9 cellular contexts compared by ENCODE assay signal in the genomic region with DNA sequence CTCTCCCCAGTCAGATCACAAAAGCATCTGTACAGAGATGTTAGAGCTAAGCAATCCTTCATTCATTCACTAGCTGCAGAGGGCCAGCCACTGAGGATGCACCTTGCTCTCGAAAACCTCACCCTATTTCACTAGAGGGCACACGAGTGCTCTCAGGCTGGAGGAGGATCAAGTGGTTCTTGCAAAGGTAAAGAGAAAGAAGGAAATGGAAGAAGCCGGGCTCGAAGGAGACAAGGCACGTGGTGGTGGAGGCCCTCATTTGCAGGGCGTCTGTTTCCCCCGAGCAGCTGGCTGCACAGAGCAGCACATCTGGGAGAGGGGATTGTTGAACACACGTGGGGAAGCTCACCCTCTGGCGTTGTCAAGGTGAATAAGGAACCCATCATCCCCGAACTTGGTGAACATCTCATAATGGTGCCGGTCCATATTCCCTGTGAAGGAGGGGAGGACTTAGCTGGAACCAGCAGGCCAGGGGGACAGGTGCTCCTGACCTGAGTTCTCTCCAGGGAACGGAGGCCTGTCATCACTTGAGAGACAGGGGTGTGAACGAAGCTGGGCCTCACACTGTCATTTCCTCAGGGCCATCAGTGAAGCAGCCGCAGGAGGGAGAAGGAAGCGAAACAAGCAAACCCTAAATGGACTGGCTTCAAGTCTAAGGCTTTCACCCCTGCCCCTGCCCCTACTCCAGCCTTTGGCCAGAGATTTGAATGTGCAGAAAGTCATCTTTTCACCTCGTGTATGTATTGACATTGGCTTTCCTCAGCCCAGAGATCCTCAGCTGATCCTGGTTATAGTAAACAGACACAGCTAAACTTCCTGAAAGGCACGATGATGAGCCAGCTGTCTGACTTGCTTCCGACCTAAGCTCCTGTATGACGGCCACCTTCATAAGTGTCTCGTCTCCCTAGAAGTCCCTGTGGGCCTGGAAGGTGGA. TPM values are rescaled to one million over a fixed set of nuclear protein-coding genes. Genes with fewer than 3 reads are reported as not detected.
A peak's percentile ranks its signal among the peaks of the same experiment; 100 is the strongest.
DNase-seq lines count a peak whose midpoint lies in the region; ATAC-seq and TF ChIP-seq lines count a peak whose summit lies in the region.
"Had no signal": no experiment of that assay in that cellular context is flagged by ENCODE, and none has a peak within 500 bp of the region (broad histone marks: within the 10 kb centered on the region; RNA-seq: fewer than 3 reads in every experiment).

No MANE protein-coding gene starts in this region.

- peak; percentile 82 for DNase-seq in NOMO-1 treated with DMSO at 0.1 percent for 48 hours (lab: John Stamatoyannopoulos, UW; ENCODE audit: unreplicated experiment)
- DNase-seq in Right ventricle myocardium superior: no peak
- DNase-seq in smooth muscle cell (lab: John Stamatoyannopoulos, UW; ENCODE audit: unreplicated experiment): no peak
- no peak for DNase-seq in glomerular visceral epithelial cell (ENCODE audit: extremely low spot score)
- DNase-seq in SW480 (ENCODE audit: low spot score): no peak
- no peak for DNase-seq in activated naive CD8-positive, alpha-beta T cell treated with anti-CD3 and anti-CD28 coated beads, Interleukin-2, amount 50 U/mL, for 24 hours

- no peak overlapping the region for H3K27ac Mint-ChIP-seq in activated naive CD8-positive, alpha-beta T cell treated with anti-CD3 and anti-CD28 coated beads, Interleukin-2, amount 50 U/mL, for 24 hours
- H3K27ac Mint-ChIP-seq: T-helper 1 cell treated with Interleukin-12 subunit alpha and Interleukin-12 subunit beta and Interleukin-4 antibody, amounts not matched to agents 30 μg/mL and 1 μg/mL, for 36 hours had no signal

- no peak overlapping the region for H3K4me3 Mint-ChIP-seq in activated naive CD8-positive, alpha-beta T cell treated with anti-CD3 and anti-CD28 coated beads, Interleukin-2, amount 50 U/mL, for 24 hours
- H3K4me3 Mint-ChIP-seq: T-helper 1 cell treated with Interleukin-12 subunit alpha and Interleukin-12 subunit beta and Interleukin-4 antibody, amounts not matched to agents 30 μg/mL and 1 μg/mL, for 36 hours had no signal

- no peaks in the 10 kb centered on the region for H3K79me2 ChIP-seq in smooth muscle cell (ENCODE audit: low read depth)

- H3K9ac ChIP-seq in smooth muscle cell (ENCODE audit: low read depth): no peak overlapping the region

- intact Hi-C loops in Right ventricle myocardium superior (cut with DNase I): loop anchor here (10.0 kb wide), 1 partner anchor 225 kb away; no protein-coding TSS in a partner anchor

- H3K36me3 Mint-ChIP-seq in activated naive CD8-positive, alpha-beta T cell treated with anti-CD3 and anti-CD28 coated beads, Interleukin-2, amount 50 U/mL, for 24 hours (ENCODE audit: low read depth): peaks cover 12% of the 10 kb centered on the region

- H3K4me1 ChIP-seq in smooth muscle cell (ENCODE audit: low read depth): no peaks in the 10 kb centered on the region

- H3K9me3 ChIP-seq in smooth muscle cell (replicated peaks; ENCODE audit: low read depth): no peaks in the 10 kb centered on the region

- H3K27me3 Mint-ChIP-seq in activated naive CD8-positive, alpha-beta T cell treated with anti-CD3 and anti-CD28 coated beads, Interleukin-2, amount 50 U/mL, for 24 hours: no peaks in the 10 kb centered on the region

- ATAC-seq in Right ventricle myocardium superior (ENCODE audit: poor library complexity) (peak; percentile 30), HG02840 (IDR thresholded peaks at IDR 0.05; ENCODE audit: low FRiP score, unreplicated experiment) (no peak)
- ATAC-seq in activated naive CD8-positive, alpha-beta T cell treated with anti-CD3 and anti-CD28 coated beads, Interleukin-2, amount 50 U/mL, for 24 hours: no peak

- WGBS in smooth muscle cell (ENCODE audit: low lambda C conversion rate): 87% methylated on average over 20 of the region's 20 CpGs

- H3F3A ChIP-seq in smooth muscle cell (ENCODE audit: low read depth): peaks cover 19% of the 10 kb centered on the region

- no peaks in the 10 kb centered on the region for H3K36me3 ChIP-seq in smooth muscle cell (ENCODE audit: low read depth)

- peaks cover 33% of the 10 kb centered on the region for H4K20me1 ChIP-seq in smooth muscle cell (ENCODE audit: low read depth)

- no peak overlapping the region for H3K4me2 ChIP-seq in smooth muscle cell

- H3K4me1 Mint-ChIP-seq in activated naive CD8-positive, alpha-beta T cell treated with anti-CD3 and anti-CD28 coated beads, Interleukin-2, amount 50 U/mL, for 24 hours: peaks cover 2% of the 10 kb centered on the region

- no peak overlapping the region for H3K4me3 ChIP-seq in GM12875 (ENCODE audit: low read depth, low read length)
- H3K4me3 ChIP-seq in smooth muscle cell: no peak overlapping the region

- no peaks in the 10 kb centered on the region for H3K27me3 ChIP-seq in smooth muscle cell (ENCODE audit: low read depth)

- H3K9me3 Mint-ChIP-seq in activated naive CD8-positive, alpha-beta T cell treated with anti-CD3 and anti-CD28 coated beads, Interleukin-2, amount 50 U/mL, for 24 hours: no peaks in the 10 kb centered on the region
- H3K9me3 Mint-ChIP-seq: T-helper 1 cell treated with Interleukin-12 subunit alpha and Interleukin-12 subunit beta and Interleukin-4 antibody, amounts not matched to agents 30 μg/mL and 1 μg/mL, for 36 hours had no signal

- peak overlapping the region; percentile 11 for H3K27ac ChIP-seq in smooth muscle cell (ENCODE audit: low read depth)

- no peak overlapping the region for H2AFZ ChIP-seq in smooth muscle cell (ENCODE audit: low read depth)

- peak; percentile 43; the same call in 1 of the 2 replicates for TF ChIP-seq CTCF in GM12875 (IDR thresholded peaks at IDR 0.05; ENCODE audit: borderline replicate concordance, insufficient read depth, low read depth, low read length)
- TF ChIP-seq CTCF in smooth muscle cell (IDR thresholded peaks at IDR 0.05; ENCODE audit: borderline replicate concordance, insufficient read depth, poor library complexity, severe bottlenecking): no peak

RNA-seq across cellular contexts. Expression of a gene that starts 27.6 kb away (rescaled TPM):
- total RNA-seq in Right ventricle myocardium superior: 607 TPM
- 340 and 393 TPM in 2 replicates for total RNA-seq in smooth muscle cell
- polyA plus RNA-seq in smooth muscle cell: 274 and 302 TPM in 2 replicates
